ENCODE assay signal across 23 cellular contexts in genomic region chr12:90460681-90461080, GRCh38.
"Had no signal": no experiment of that assay in that cellular context is flagged by ENCODE, and none has a peak within 500 bp of the region (broad histone marks: within the 10 kb centered on the region; RNA-seq: fewer than 3 reads in every experiment).

No MANE protein-coding gene starts in this region.

- H3K4me3 ChIP-seq: colonic mucosa, dorsolateral prefrontal cortex, esophagus squamous epithelium, heart right ventricle, right lobe of liver, smooth muscle cell, testis, upper lobe of left lung had no signal

- H3K9me3 Mint-ChIP-seq: central memory CD8-positive, alpha-beta T cell; effector memory CD8-positive, alpha-beta T cell; nephron progenitor cell had no signal

- ATAC-seq: activated CD8-positive, alpha-beta T cell treated with anti-CD3 and anti-CD28 coated beads, Interleukin-2, amount 10 ng/mL, durations not matched to agents 7 days and 5 days; activated naive CD4-positive, alpha-beta T cell treated with anti-CD3 and anti-CD28 coated beads, Interleukin-2, amount 50 U/mL, for 72 hours; effector memory CD8-positive, alpha-beta T cell; heart right ventricle; left colon; right lobe of liver; SK-N-SH treated with all-trans-retinoic acid at 6 μM for 48 hours had no signal

- DNase-seq: activated CD4-positive, alpha-beta T cell treated with anti-CD3 and anti-CD28 coated beads, Interleukin-2, amount 50 U/mL, for 1 hour; activated CD4-positive, CD25-positive, alpha-beta regulatory T cell treated with anti-CD3 and anti-CD28 coated beads, Interleukin-2, amount 50 U/mL, for 72 hours; activated CD8-positive, alpha-beta T cell treated with anti-CD3 and anti-CD28 coated beads, Interleukin-2, amount 10 ng/mL, durations not matched to agents 7 days and 5 days; aorta; colonic mucosa; dorsolateral prefrontal cortex; effector memory CD8-positive, alpha-beta T cell; esophagus squamous epithelium; heart right ventricle; left colon; mesenchymal stem cell; nephron progenitor cell; right lobe of liver; stimulated activated CD4-positive, alpha-beta T cell treated with anti-CD3 and anti-CD28 coated beads, Interleukin-4, amount 100 ng/mL, for 1 hour; stimulated activated naive CD4-positive, alpha-beta T cell; testis; upper lobe of left lung; WERI-Rb-1 had no signal

- H3K27ac Mint-ChIP-seq: activated CD8-positive, alpha-beta T cell treated with anti-CD3 and anti-CD28 coated beads, Interleukin-2, amount 10 ng/mL, durations not matched to agents 7 days and 5 days; activated naive CD4-positive, alpha-beta T cell treated with anti-CD3 and anti-CD28 coated beads, Interleukin-2, amount 50 U/mL, for 72 hours; brain; effector memory CD8-positive, alpha-beta T cell; nephron progenitor cell had no signal

- H3K4me1 Mint-ChIP-seq: brain; central memory CD8-positive, alpha-beta T cell; nephron progenitor cell had no signal

- H3K27me3 Mint-ChIP-seq: central memory CD8-positive, alpha-beta T cell; effector memory CD8-positive, alpha-beta T cell had no signal

- H3K36me3 Mint-ChIP-seq: activated naive CD4-positive, alpha-beta T cell treated with anti-CD3 and anti-CD28 coated beads, Interleukin-2, amount 50 U/mL, for 72 hours; brain had no signal

- H3K4me3 Mint-ChIP-seq: activated CD8-positive, alpha-beta T cell treated with anti-CD3 and anti-CD28 coated beads, Interleukin-2, amount 10 ng/mL, durations not matched to agents 7 days and 5 days; brain; central memory CD8-positive, alpha-beta T cell; effector memory CD8-positive, alpha-beta T cell; nephron progenitor cell had no signal
